Comparison of ENCODE assay signal across 1 cellular context in the genomic region with DNA sequence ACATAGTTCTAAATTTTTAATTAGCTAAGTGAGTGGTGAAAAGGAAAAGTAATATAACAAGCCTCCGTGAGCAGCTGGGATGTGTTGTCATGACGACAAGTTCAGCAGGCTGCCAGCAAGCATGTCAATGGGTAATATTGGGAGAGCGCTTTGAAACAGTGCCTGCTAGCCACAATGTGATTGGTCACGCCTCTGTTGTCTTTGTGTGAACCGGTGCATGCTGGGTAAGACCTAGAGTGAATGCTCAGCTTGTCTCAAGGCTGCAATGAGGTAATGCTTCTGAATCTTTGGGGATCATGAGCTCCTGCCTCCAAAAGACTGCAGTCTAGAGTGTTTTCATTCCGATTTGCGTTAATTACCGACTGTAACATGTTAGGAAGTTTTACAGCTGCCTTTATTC.
TF ChIP-seq lines count a peak whose summit lies in the region.

No MANE protein-coding gene starts in this region.

TF ChIP-seq in HEK293, 187 proteins besides CTCF, POLR2A, EP300 and RAD21 (continued from another document and continues in another):
- TF ChIP-seq, protein P1, sequence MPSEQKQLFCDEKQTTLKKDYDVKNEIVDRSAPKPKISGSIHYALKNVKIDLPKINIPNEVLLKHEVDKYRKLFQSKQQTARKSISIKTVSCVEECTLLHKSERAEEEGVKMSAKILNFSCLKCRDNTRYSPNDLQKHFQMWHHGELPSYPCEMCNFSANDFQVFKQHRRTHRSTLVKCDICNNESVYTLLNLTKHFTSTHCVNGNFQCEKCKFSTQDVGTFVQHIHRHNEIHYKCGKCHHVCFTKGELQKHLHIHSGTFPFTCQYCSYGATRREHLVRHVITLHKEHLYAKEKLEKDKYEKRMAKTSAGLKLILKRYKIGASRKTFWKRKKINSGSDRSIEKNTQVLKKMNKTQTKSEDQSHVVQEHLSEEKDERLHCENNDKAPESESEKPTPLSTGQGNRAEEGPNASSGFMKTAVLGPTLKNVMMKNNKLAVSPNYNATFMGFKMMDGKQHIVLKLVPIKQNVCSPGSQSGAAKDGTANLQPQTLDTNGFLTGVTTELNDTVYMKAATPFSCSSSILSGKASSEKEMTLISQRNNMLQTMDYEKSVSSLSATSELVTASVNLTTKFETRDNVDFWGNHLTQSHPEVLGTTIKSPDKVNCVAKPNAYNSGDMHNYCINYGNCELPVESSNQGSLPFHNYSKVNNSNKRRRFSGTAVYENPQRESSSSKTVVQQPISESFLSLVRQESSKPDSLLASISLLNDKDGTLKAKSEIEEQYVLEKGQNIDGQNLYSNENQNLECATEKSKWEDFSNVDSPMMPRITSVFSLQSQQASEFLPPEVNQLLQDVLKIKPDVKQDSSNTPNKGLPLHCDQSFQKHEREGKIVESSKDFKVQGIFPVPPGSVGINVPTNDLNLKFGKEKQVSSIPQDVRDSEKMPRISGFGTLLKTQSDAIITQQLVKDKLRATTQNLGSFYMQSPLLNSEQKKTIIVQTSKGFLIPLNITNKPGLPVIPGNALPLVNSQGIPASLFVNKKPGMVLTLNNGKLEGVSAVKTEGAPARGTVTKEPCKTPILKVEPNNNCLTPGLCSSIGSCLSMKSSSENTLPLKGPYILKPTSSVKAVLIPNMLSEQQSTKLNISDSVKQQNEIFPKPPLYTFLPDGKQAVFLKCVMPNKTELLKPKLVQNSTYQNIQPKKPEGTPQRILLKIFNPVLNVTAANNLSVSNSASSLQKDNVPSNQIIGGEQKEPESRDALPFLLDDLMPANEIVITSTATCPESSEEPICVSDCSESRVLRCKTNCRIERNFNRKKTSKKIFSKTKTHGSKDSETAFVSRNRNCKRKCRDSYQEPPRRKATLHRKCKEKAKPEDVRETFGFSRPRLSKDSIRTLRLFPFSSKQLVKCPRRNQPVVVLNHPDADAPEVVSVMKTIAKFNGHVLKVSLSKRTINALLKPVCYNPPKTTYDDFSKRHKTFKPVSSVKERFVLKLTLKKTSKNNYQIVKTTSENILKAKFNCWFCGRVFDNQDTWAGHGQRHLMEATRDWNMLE (tag by site-specific recombination; conservative IDR thresholded peaks at IDR 0.05; ENCODE audit: low read depth) = no peak
- no peak for TF ChIP-seq ZNF155 (tag by site-specific recombination; IDR thresholded peaks at IDR 0.05)
- peak; percentile 72; the same call in 1 of the 2 replicates for TF ChIP-seq ZNF76 (tag by site-specific recombination; IDR thresholded peaks at IDR 0.05; ENCODE audit: borderline replicate concordance, low read depth)
- TF ChIP-seq ZNF394 (tag by site-specific recombination; IDR thresholded peaks at IDR 0.05; ENCODE audit: borderline replicate concordance) = no peak
- peak; percentile 58 for TF ChIP-seq ZBTB17 (tag by site-specific recombination; IDR thresholded peaks at IDR 0.05)
- no peak for TF ChIP-seq ZNF837 (tag by site-specific recombination; IDR thresholded peaks at IDR 0.05)
- TF ChIP-seq, protein P2, sequence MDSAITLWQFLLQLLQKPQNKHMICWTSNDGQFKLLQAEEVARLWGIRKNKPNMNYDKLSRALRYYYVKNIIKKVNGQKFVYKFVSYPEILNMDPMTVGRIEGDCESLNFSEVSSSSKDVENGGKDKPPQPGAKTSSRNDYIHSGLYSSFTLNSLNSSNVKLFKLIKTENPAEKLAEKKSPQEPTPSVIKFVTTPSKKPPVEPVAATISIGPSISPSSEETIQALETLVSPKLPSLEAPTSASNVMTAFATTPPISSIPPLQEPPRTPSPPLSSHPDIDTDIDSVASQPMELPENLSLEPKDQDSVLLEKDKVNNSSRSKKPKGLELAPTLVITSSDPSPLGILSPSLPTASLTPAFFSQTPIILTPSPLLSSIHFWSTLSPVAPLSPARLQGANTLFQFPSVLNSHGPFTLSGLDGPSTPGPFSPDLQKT (IDR thresholded peaks at IDR 0.05; ENCODE audit: borderline replicate concordance, low read depth, low read length) = no peak
- TF ChIP-seq ZNF677 (tag by site-specific recombination; IDR thresholded peaks at IDR 0.05) = no peak
- peak; percentile 27; the same call in 1 of the 2 replicates for TF ChIP-seq ZNF366 (tag by site-specific recombination; conservative IDR thresholded peaks at IDR 0.05)
- TF ChIP-seq, protein P3, sequence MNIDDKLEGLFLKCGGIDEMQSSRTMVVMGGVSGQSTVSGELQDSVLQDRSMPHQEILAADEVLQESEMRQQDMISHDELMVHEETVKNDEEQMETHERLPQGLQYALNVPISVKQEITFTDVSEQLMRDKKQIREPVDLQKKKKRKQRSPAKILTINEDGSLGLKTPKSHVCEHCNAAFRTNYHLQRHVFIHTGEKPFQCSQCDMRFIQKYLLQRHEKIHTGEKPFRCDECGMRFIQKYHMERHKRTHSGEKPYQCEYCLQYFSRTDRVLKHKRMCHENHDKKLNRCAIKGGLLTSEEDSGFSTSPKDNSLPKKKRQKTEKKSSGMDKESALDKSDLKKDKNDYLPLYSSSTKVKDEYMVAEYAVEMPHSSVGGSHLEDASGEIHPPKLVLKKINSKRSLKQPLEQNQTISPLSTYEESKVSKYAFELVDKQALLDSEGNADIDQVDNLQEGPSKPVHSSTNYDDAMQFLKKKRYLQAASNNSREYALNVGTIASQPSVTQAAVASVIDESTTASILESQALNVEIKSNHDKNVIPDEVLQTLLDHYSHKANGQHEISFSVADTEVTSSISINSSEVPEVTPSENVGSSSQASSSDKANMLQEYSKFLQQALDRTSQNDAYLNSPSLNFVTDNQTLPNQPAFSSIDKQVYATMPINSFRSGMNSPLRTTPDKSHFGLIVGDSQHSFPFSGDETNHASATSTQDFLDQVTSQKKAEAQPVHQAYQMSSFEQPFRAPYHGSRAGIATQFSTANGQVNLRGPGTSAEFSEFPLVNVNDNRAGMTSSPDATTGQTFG (tag by site-specific recombination; IDR thresholded peaks at IDR 0.05; ENCODE audit: borderline replicate concordance) = no peak
- no peak for TF ChIP-seq ZNF221 (tag by site-specific recombination; IDR thresholded peaks at IDR 0.05; ENCODE audit: borderline replicate concordance)
- TF ChIP-seq, protein P4, sequence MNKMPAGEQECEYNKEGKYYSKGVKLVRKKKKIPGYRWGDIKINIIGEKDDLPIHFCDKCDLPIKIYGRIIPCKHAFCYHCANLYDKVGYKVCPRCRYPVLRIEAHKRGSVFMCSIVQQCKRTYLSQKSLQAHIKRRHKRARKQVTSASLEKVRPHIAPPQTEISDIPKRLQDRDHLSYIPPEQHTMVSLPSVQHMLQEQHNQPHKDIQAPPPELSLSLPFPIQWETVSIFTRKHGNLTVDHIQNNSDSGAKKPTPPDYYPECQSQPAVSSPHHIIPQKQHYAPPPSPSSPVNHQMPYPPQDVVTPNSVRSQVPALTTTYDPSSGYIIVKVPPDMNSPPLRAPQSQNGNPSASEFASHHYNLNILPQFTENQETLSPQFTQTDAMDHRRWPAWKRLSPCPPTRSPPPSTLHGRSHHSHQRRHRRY (tag by site-specific recombination; IDR thresholded peaks at IDR 0.05) = no peak
- TF ChIP-seq FEZF1 (tag by site-specific recombination; IDR thresholded peaks at IDR 0.05) = peak; percentile 75
- no peak for TF ChIP-seq ZNF266 (tag by site-specific recombination; IDR thresholded peaks at IDR 0.05; ENCODE audit: low read depth)
- TF ChIP-seq ZNF626 (tag by site-specific recombination; IDR thresholded peaks at IDR 0.05) = no peak
- no peak for TF ChIP-seq ZNF16 (tag by site-specific recombination; IDR thresholded peaks at IDR 0.05; ENCODE audit: low read depth)
- TF ChIP-seq ZNF610 (tag by site-specific recombination; IDR thresholded peaks at IDR 0.05; ENCODE audit: borderline replicate concordance) = no peak
- TF ChIP-seq GLIS2 (tag by site-specific recombination; IDR thresholded peaks at IDR 0.05) = no peak
- TF ChIP-seq YY2 (tag by site-specific recombination; IDR thresholded peaks at IDR 0.05) = no peak
- TF ChIP-seq ZNF660 (tag by site-specific recombination; IDR thresholded peaks at IDR 0.05) = no peak
- no peak for TF ChIP-seq ZNF791 (tag by site-specific recombination; IDR thresholded peaks at IDR 0.05)
- no peak for TF ChIP-seq ZNF114 (tag by site-specific recombination; IDR thresholded peaks at IDR 0.05)
- no peak for TF ChIP-seq HOXC10 (CRISPR knock-in tag; IDR thresholded peaks at IDR 0.05)
- TF ChIP-seq ZNF146 (tag by site-specific recombination; IDR thresholded peaks at IDR 0.05) = no peak
- TF ChIP-seq, protein P5, sequence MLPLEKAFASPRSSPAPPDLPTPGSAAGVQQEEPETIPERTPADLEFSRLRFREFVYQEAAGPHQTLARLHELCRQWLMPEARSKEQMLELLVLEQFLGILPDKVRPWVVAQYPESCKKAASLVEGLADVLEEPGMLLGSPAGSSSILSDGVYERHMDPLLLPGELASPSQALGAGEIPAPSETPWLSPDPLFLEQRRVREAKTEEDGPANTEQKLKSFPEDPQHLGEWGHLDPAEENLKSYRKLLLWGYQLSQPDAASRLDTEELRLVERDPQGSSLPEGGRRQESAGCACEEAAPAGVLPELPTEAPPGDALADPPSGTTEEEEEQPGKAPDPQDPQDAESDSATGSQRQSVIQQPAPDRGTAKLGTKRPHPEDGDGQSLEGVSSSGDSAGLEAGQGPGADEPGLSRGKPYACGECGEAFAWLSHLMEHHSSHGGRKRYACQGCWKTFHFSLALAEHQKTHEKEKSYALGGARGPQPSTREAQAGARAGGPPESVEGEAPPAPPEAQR (tag by site-specific recombination; IDR thresholded peaks at IDR 0.05) = no peak
- TF ChIP-seq ZNF214 (tag by site-specific recombination; IDR thresholded peaks at IDR 0.05; ENCODE audit: borderline replicate concordance) = no peak
- peak; percentile 30; the same call in 1 of the 2 replicates for TF ChIP-seq OSR2 (tag by site-specific recombination; IDR thresholded peaks at IDR 0.05)
- TF ChIP-seq, protein P6, sequence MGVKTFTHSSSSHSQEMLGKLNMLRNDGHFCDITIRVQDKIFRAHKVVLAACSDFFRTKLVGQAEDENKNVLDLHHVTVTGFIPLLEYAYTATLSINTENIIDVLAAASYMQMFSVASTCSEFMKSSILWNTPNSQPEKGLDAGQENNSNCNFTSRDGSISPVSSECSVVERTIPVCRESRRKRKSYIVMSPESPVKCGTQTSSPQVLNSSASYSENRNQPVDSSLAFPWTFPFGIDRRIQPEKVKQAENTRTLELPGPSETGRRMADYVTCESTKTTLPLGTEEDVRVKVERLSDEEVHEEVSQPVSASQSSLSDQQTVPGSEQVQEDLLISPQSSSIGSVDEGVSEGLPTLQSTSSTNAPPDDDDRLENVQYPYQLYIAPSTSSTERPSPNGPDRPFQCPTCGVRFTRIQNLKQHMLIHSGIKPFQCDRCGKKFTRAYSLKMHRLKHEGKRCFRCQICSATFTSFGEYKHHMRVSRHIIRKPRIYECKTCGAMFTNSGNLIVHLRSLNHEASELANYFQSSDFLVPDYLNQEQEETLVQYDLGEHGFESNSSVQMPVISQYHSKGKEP (tag by site-specific recombination; IDR thresholded peaks at IDR 0.05) = peak; percentile 29
- no peak for TF ChIP-seq ZNF544 (tag by site-specific recombination; IDR thresholded peaks at IDR 0.05)
- TF ChIP-seq ZNF48 (tag by site-specific recombination; IDR thresholded peaks at IDR 0.05) = no peak
- no peak for TF ChIP-seq ZNF19 (tag by site-specific recombination; IDR thresholded peaks at IDR 0.05; ENCODE audit: low read depth)
- TF ChIP-seq ZNF138 (tag by site-specific recombination; IDR thresholded peaks at IDR 0.05; ENCODE audit: borderline replicate concordance) = no peak
- TF ChIP-seq, protein P7, sequence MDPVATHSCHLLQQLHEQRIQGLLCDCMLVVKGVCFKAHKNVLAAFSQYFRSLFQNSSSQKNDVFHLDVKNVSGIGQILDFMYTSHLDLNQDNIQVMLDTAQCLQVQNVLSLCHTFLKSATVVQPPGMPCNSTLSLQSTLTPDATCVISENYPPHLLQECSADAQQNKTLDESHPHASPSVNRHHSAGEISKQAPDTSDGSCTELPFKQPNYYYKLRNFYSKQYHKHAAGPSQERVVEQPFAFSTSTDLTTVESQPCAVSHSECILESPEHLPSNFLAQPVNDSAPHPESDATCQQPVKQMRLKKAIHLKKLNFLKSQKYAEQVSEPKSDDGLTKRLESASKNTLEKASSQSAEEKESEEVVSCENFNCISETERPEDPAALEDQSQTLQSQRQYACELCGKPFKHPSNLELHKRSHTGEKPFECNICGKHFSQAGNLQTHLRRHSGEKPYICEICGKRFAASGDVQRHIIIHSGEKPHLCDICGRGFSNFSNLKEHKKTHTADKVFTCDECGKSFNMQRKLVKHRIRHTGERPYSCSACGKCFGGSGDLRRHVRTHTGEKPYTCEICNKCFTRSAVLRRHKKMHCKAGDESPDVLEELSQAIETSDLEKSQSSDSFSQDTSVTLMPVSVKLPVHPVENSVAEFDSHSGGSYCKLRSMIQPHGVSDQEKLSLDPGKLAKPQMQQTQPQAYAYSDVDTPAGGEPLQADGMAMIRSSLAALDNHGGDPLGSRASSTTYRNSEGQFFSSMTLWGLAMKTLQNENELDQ (tag by site-specific recombination; IDR thresholded peaks at IDR 0.05; ENCODE audit: low read depth) = no peak
- TF ChIP-seq MEIS1 (CRISPR knock-in tag; IDR thresholded peaks at IDR 0.05; ENCODE audit: borderline replicate concordance) = no peak
- peak; percentile 64 for TF ChIP-seq SP2 (tag by site-specific recombination; IDR thresholded peaks at IDR 0.05)
- TF ChIP-seq, protein P8, sequence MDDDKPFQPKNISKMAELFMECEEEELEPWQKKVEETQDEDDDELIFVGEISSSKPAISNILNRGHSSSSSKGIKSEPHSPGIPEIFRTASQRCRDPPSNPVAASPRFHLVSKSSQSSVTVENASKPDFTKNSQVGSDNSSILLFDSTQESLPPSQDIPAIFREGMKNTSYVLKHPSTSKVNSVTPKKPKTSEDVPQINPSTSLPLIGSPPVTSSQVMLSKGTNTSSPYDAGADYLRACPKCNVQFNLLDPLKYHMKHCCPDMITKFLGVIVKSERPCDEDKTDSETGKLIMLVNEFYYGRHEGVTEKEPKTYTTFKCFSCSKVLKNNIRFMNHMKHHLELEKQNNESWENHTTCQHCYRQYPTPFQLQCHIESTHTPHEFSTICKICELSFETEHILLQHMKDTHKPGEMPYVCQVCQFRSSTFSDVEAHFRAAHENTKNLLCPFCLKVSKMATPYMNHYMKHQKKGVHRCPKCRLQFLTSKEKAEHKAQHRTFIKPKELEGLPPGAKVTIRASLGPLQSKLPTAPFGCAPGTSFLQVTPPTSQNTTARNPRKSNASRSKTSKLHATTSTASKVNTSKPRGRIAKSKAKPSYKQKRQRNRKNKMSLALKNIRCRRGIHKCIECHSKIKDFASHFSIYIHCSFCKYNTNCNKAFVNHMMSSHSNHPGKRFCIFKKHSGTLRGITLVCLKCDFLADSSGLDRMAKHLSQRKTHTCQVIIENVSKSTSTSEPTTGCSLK (tag by site-specific recombination; IDR thresholded peaks at IDR 0.05) = no peak
- no peak for TF ChIP-seq ZBTB48 (tag by site-specific recombination; IDR thresholded peaks at IDR 0.05)
- no peak for TF ChIP-seq ZNF530 (tag by site-specific recombination; IDR thresholded peaks at IDR 0.05; ENCODE audit: low read depth)
- no peak for TF ChIP-seq KLF10 (tag by site-specific recombination; IDR thresholded peaks at IDR 0.05)
- TF ChIP-seq ZNF558 (tag by site-specific recombination; IDR thresholded peaks at IDR 0.05) = no peak
- TF ChIP-seq, protein P9, sequence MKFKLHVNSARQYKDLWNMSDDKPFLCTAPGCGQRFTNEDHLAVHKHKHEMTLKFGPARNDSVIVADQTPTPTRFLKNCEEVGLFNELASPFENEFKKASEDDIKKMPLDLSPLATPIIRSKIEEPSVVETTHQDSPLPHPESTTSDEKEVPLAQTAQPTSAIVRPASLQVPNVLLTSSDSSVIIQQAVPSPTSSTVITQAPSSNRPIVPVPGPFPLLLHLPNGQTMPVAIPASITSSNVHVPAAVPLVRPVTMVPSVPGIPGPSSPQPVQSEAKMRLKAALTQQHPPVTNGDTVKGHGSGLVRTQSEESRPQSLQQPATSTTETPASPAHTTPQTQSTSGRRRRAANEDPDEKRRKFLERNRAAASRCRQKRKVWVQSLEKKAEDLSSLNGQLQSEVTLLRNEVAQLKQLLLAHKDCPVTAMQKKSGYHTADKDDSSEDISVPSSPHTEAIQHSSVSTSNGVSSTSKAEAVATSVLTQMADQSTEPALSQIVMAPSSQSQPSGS (tag by site-specific recombination; IDR thresholded peaks at IDR 0.05; ENCODE audit: low read depth) = peak; percentile 85
- TF ChIP-seq MZF1 (tag by site-specific recombination; IDR thresholded peaks at IDR 0.05; ENCODE audit: borderline replicate concordance) = peak; percentile 46; the same call in 1 of the 2 replicates
